ENCODE assay signal across 32 cellular contexts in the genomic region with DNA sequence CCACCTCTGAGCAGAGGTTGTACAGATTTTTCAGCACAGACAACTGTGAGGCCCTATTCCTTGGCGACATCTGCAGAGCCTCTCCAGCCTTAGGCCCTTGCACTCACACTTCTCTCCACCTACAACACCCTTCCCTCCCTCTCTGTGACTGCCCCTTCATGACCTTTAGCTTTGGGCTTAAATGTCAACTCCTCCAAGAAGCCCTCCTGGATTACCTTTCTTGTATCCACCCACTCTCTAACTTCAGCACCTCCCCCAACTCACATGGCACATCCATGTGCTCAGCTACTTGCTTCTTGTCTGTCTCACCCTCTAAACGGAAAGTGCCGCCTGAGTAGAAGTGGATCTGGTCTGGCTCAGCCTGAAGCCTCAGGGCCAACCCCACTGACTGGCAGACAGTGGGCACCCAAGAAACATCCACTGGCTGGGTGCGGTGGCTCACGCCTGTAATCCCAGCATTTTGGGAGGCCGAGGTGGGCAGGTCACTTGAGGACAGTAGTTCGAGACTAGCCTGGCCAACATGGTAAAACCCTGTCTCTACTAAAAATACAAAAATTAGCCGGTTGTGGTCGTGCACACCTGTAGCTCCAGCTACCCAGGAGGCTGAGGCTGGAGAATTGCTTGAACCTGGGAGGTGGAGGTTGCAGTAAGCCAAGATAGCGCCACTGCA. TPM values are rescaled to one million over a fixed set of nuclear protein-coding genes. Genes with fewer than 3 reads are reported as not detected.
"Had no signal": no experiment of that assay in that cellular context is flagged by ENCODE, and none has a peak within 500 bp of the region (broad histone marks: within the 10 kb centered on the region; RNA-seq: fewer than 3 reads in every experiment).

No MANE protein-coding gene starts in this region.

- H3K4me1 Mint-ChIP-seq: activated CD4-positive, alpha-beta memory T cell treated with anti-CD3 and anti-CD28 coated beads, Interleukin-2, amount 10 ng/mL, durations not matched to agents 7 days and 5 days; activated CD4-positive, alpha-beta T cell treated with anti-CD3 and anti-CD28 coated beads, Interleukin-2, amount 10 ng/mL, durations not matched to agents 7 days and 5 days; activated naive CD4-positive, alpha-beta T cell treated with anti-CD3 and anti-CD28 coated beads, Interleukin-2, amount 10 ng/mL, durations not matched to agents 7 days and 5 days; activated naive CD8-positive, alpha-beta T cell treated with anti-CD3 and anti-CD28 coated beads, Interleukin-2, amount 10 ng/mL, durations not matched to agents 7 days and 5 days; brain; central memory CD8-positive, alpha-beta T cell; endodermal cell; WTC11 had no signal

- H3K9me3 Mint-ChIP-seq: activated CD4-positive, alpha-beta memory T cell treated with anti-CD3 and anti-CD28 coated beads, Interleukin-2, amount 10 ng/mL, durations not matched to agents 7 days and 5 days; activated CD4-positive, alpha-beta T cell treated with anti-CD3 and anti-CD28 coated beads, Interleukin-2, amount 10 ng/mL, durations not matched to agents 7 days and 5 days; activated naive CD4-positive, alpha-beta T cell treated with anti-CD3 and anti-CD28 coated beads, Interleukin-2, amount 10 ng/mL, durations not matched to agents 7 days and 5 days; activated naive CD4-positive, alpha-beta T cell treated with anti-CD3 and anti-CD28 coated beads, Interleukin-2, amount 50 U/mL, for 72 hours; activated naive CD8-positive, alpha-beta T cell treated with anti-CD3 and anti-CD28 coated beads, Interleukin-2, amount 10 ng/mL, durations not matched to agents 7 days and 5 days; activated T-cell treated with anti-CD3 and anti-CD28 coated beads, Interleukin-2, amount 50 U/mL, for 24 hours; activated T-cell treated with anti-CD3 and anti-CD28 coated beads, Interleukin-2, amount 50 U/mL, for 72 hours; brain; central memory CD8-positive, alpha-beta T cell; dendritic cell treated with granulocyte-macrophage colony-stimulating factor and Interleukin-4, amounts not matched to agents 40 ng/mL and 50 ng/mL, for 4 days; endodermal cell; WTC11 had no signal

- H3K27me3 ChIP-seq: ascending aorta, breast epithelium, cardiac muscle cell, dorsolateral prefrontal cortex, heart left ventricle had no signal

- H3K4me3 Mint-ChIP-seq: activated CD4-positive, alpha-beta memory T cell treated with anti-CD3 and anti-CD28 coated beads, Interleukin-2, amount 10 ng/mL, durations not matched to agents 7 days and 5 days; activated CD4-positive, alpha-beta T cell treated with anti-CD3 and anti-CD28 coated beads, Interleukin-2, amount 10 ng/mL, durations not matched to agents 7 days and 5 days; activated naive CD4-positive, alpha-beta T cell treated with anti-CD3 and anti-CD28 coated beads, Interleukin-2, amount 10 ng/mL, durations not matched to agents 7 days and 5 days; activated naive CD8-positive, alpha-beta T cell treated with anti-CD3 and anti-CD28 coated beads, Interleukin-2, amount 10 ng/mL, durations not matched to agents 7 days and 5 days; activated T-cell treated with anti-CD3 and anti-CD28 coated beads, Interleukin-2, amount 50 U/mL, for 24 hours; activated T-cell treated with anti-CD3 and anti-CD28 coated beads, Interleukin-2, amount 50 U/mL, for 72 hours; brain; central memory CD8-positive, alpha-beta T cell; dendritic cell treated with granulocyte-macrophage colony-stimulating factor and Interleukin-4, amounts not matched to agents 40 ng/mL and 50 ng/mL, for 4 days; endodermal cell; WTC11 had no signal

- H3K27ac Mint-ChIP-seq: activated CD4-positive, alpha-beta memory T cell treated with anti-CD3 and anti-CD28 coated beads, Interleukin-2, amount 10 ng/mL, durations not matched to agents 7 days and 5 days; activated CD4-positive, alpha-beta T cell treated with anti-CD3 and anti-CD28 coated beads, Interleukin-2, amount 10 ng/mL, durations not matched to agents 7 days and 5 days; activated naive CD4-positive, alpha-beta T cell treated with anti-CD3 and anti-CD28 coated beads, Interleukin-2, amount 10 ng/mL, durations not matched to agents 7 days and 5 days; activated naive CD4-positive, alpha-beta T cell treated with anti-CD3 and anti-CD28 coated beads, Interleukin-2, amount 50 U/mL, for 72 hours; activated naive CD8-positive, alpha-beta T cell treated with anti-CD3 and anti-CD28 coated beads, Interleukin-2, amount 10 ng/mL, durations not matched to agents 7 days and 5 days; activated T-cell treated with anti-CD3 and anti-CD28 coated beads, Interleukin-2, amount 50 U/mL, for 24 hours; activated T-cell treated with anti-CD3 and anti-CD28 coated beads, Interleukin-2, amount 50 U/mL, for 72 hours; dendritic cell treated with granulocyte-macrophage colony-stimulating factor and Interleukin-4, amounts not matched to agents 40 ng/mL and 50 ng/mL, for 4 days; endodermal cell; WTC11 had no signal

- H3K27ac ChIP-seq: ascending aorta, breast epithelium, cardiac muscle cell, coronary artery, dorsolateral prefrontal cortex, heart left ventricle had no signal

- H3K27me3 Mint-ChIP-seq: activated CD4-positive, alpha-beta memory T cell treated with anti-CD3 and anti-CD28 coated beads, Interleukin-2, amount 10 ng/mL, durations not matched to agents 7 days and 5 days; activated CD4-positive, alpha-beta T cell treated with anti-CD3 and anti-CD28 coated beads, Interleukin-2, amount 10 ng/mL, durations not matched to agents 7 days and 5 days; activated naive CD4-positive, alpha-beta T cell treated with anti-CD3 and anti-CD28 coated beads, Interleukin-2, amount 10 ng/mL, durations not matched to agents 7 days and 5 days; activated T-cell treated with anti-CD3 and anti-CD28 coated beads, Interleukin-2, amount 50 U/mL, for 24 hours; central memory CD8-positive, alpha-beta T cell; dendritic cell treated with granulocyte-macrophage colony-stimulating factor and Interleukin-4, amounts not matched to agents 40 ng/mL and 50 ng/mL, for 4 days had no signal

- H3K36me3 ChIP-seq: ascending aorta, breast epithelium, cardiac muscle cell, heart left ventricle had no signal

- DNase-seq: activated CD4-positive, alpha-beta memory T cell treated with anti-CD3 and anti-CD28 coated beads, Interleukin-2, amount 10 ng/mL, durations not matched to agents 7 days and 5 days; activated CD4-positive, alpha-beta T cell treated with anti-CD3 and anti-CD28 coated beads for 1 hour; activated CD4-positive, alpha-beta T cell treated with anti-CD3 and anti-CD28 coated beads for 4 hours; activated CD4-positive, alpha-beta T cell treated with anti-CD3 and anti-CD28 coated beads, Interleukin-2, amount 10 ng/mL, durations not matched to agents 7 days and 5 days; activated CD4-positive, alpha-beta T cell treated with anti-CD3 and anti-CD28 coated beads, Interleukin-2, amount 50 U/mL, for 4 hours; activated CD8-positive, alpha-beta memory T cell treated with anti-CD3 and anti-CD28 coated beads, Interleukin-2, amount 50 U/mL, for 48 hours; activated gamma-delta T cell; activated naive CD4-positive, alpha-beta T cell; activated naive CD4-positive, alpha-beta T cell treated with anti-CD3 and anti-CD28 coated beads, Interleukin-2, amount 10 ng/mL, durations not matched to agents 7 days and 5 days; activated naive CD8-positive, alpha-beta T cell treated with anti-CD3 and anti-CD28 coated beads, Interleukin-2, amount 10 ng/mL, durations not matched to agents 7 days and 5 days; activated T-cell treated with anti-CD3 and anti-CD28 coated beads for 4 hours; activated T-cell treated with anti-CD3 and anti-CD28 coated beads, Interleukin-2, amount 50 U/mL, for 24 hours; activated T-cell treated with anti-CD3 and anti-CD28 coated beads, Interleukin-2, amount 50 U/mL, for 72 hours; dorsolateral prefrontal cortex; effector memory CD4-positive, alpha-beta T cell; foreskin fibroblast; glutamatergic neuron; heart left ventricle; T-helper 2 cell had no signal

- H3K4me3 ChIP-seq: ascending aorta, breast epithelium, cardiac muscle cell, coronary artery, dorsolateral prefrontal cortex, heart left ventricle had no signal

- H3K36me3 Mint-ChIP-seq: activated naive CD4-positive, alpha-beta T cell treated with anti-CD3 and anti-CD28 coated beads, Interleukin-2, amount 10 ng/mL, durations not matched to agents 7 days and 5 days; activated naive CD4-positive, alpha-beta T cell treated with anti-CD3 and anti-CD28 coated beads, Interleukin-2, amount 50 U/mL, for 72 hours; activated naive CD8-positive, alpha-beta T cell treated with anti-CD3 and anti-CD28 coated beads, Interleukin-2, amount 10 ng/mL, durations not matched to agents 7 days and 5 days; brain; WTC11 had no signal

- H3K9me3 ChIP-seq: ascending aorta, breast epithelium, heart left ventricle had no signal

- FAIRE-seq: frontal cortex had no signal

- ATAC-seq: activated naive CD4-positive, alpha-beta T cell treated with anti-CD3 and anti-CD28 coated beads, Interleukin-2, amount 50 U/mL, for 72 hours; activated T-cell treated with anti-CD3 and anti-CD28 coated beads, Interleukin-2, amount 50 U/mL, for 72 hours; esophagus mucosa; heart left ventricle had no signal

- H3K4me1 ChIP-seq: ascending aorta, breast epithelium, heart left ventricle had no signal

RNA-seq across cellular contexts. Expression of a gene that starts 22.1 kb away (rescaled TPM):
- total RNA-seq: activated CD4-positive, alpha-beta memory T cell treated with anti-CD3 and anti-CD28 coated beads, Interleukin-2, amount 10 ng/mL, durations not matched to agents 7 days and 5 days; activated naive CD4-positive, alpha-beta T cell treated with anti-CD3 and anti-CD28 coated beads, Interleukin-2, amount 50 U/mL, for 72 hours; activated naive CD8-positive, alpha-beta T cell treated with anti-CD3 and anti-CD28 coated beads, Interleukin-2, amount 10 ng/mL, durations not matched to agents 7 days and 5 days; activated T-cell treated with anti-CD3 and anti-CD28 coated beads, Interleukin-2, amount 50 U/mL, for 72 hours; ascending aorta; frontal cortex; T-helper 1 cell treated with Interleukin-12 subunit alpha and Interleukin-12 subunit beta and Interleukin-4 antibody, amounts not matched to agents 30 ng/mL and 1 ng/mL, for 36 hours had no signal
